10 cellular contexts compared by ENCODE assay signal in genomic region chr5:169161022-169161680, GRCh38.
A peak's percentile ranks its signal among the peaks of the same experiment; 100 is the strongest.
DNase-seq lines count a peak whose midpoint lies in the region; ATAC-seq, FAIRE-seq and TF ChIP-seq lines count a peak whose summit lies in the region.
"Had no signal": no experiment of that assay in that cellular context is flagged by ENCODE, and none has a peak within 500 bp of the region (broad histone marks: within the 10 kb centered on the region; RNA-seq: fewer than 3 reads in every experiment).

No MANE protein-coding gene starts in this region.

- H3K4me3 ChIP-seq in HFF-Myc (replicated peaks; ENCODE audit: low read depth, low read length) (no peak overlapping the region), bronchial epithelial cell (ENCODE audit: low read depth, low read length) (no peak overlapping the region)

- H3K36me3 ChIP-seq in bronchial epithelial cell (ENCODE audit: control insufficient read depth, insufficient read depth, low read length), result no peaks in the 10 kb centered on the region

- peak; percentile 63 for DNase-seq in HFF-Myc (ENCODE audit: extremely low read depth, low read depth)
- peak; percentile 16 for DNase-seq in bronchial epithelial cell (ENCODE audit: low read depth)
- DNase-seq in islet precursor cell, result peak; percentile 95
- DNase-seq in stromal cell of bone marrow (ENCODE audit: low read depth), result peak; percentile 96
- no peak for DNase-seq in NCI-H1694 treated with DMSO at 0.1 percent for 48 hours (lab: John Stamatoyannopoulos, UW)
- no peak for DNase-seq in NCI-H526 (lab: John Stamatoyannopoulos, UW)
- no peak for DNase-seq in NCI-H2171 treated with DMSO at 0.1 percent for 48 hours (lab: John Stamatoyannopoulos, UW)
- DNase-seq: T-helper 17 cell had no signal

- H3K27me3 ChIP-seq in bronchial epithelial cell (ENCODE audit: control insufficient read depth, insufficient read depth, low read length), result no peaks in the 10 kb centered on the region

- no peak for FAIRE-seq in bronchial epithelial cell (lab: Jason Lieb, UNC)
- FAIRE-seq: GM12892 had no signal

- TF ChIP-seq CTCF in HFF-Myc (IDR thresholded peaks at IDR 0.05; ENCODE audit: low read depth, low read length, missing control alignments), result no peak
- TF ChIP-seq CTCF in bronchial epithelial cell (IDR thresholded peaks at IDR 0.05; ENCODE audit: insufficient read depth, low read length, severe bottlenecking), result no peak

- ATAC-seq in HG03139 (IDR thresholded peaks at IDR 0.05; ENCODE audit: unreplicated experiment), result no peak
- ATAC-seq: T-helper 17 cell had no signal

Comparison
In these comparisons a context has a peak if more than half of its experiments do, and no peak if none do; other contexts are left out.
1. DNase-seq: peak in HFF-Myc (single experiment), bronchial epithelial cell (single experiment), islet precursor cell (single experiment) and stromal cell of bone marrow (single experiment); none in NCI-H1694 treated with DMSO at 0.1 percent for 48 hours (single experiment), NCI-H526 (0 of 2) and NCI-H2171 treated with DMSO at 0.1 percent for 48 hours (single experiment).